11 cellular contexts compared by ENCODE assay signal in the genomic region with DNA sequence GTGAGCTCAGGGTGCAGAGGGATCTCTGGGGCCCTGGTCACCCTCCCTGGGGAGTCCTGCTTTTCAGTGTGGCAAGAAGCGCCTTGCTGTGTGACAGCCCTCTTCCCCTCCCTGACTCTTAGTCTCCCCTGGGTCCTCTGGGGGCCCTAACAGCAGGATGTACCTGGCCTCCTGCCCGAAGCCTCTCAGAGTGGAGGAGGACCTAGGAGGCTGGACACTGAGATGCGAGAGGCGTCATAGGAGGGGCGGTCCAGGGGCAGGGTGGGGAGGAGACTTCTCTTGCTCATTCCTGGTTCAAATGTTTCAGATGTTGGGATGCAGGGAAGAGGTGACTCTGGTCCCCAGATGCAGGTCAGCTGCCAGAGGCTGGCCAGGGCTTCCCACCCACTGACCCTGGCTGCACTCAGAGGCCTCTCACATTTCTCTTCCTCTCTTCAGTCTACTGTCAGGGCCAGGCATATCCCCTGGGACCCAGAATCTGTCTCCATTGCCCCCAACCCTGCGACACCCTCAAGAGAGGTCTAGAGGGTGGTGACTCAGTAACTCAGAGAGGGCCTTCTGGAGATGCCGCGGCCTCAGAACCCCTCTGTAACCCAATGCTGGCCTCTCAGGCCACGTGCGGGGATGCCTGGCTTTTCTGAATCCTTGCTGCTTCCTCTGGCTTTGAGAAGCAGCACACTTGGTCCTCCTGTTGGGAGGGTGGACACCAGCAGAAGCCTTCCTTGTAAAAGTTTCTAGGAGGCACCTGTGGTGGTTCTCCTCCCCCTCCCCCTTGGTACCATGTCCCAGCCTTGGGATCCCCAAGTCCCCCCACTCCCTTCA. TPM values are rescaled to one million over a fixed set of nuclear protein-coding genes. Genes with fewer than 3 reads are reported as not detected.
DNase-seq lines count a peak whose midpoint lies in the region; ATAC-seq, FAIRE-seq and TF ChIP-seq lines count a peak whose summit lies in the region.
"Had no signal": no experiment of that assay in that cellular context is flagged by ENCODE, and none has a peak within 500 bp of the region (broad histone marks: within the 10 kb centered on the region; RNA-seq: fewer than 3 reads in every experiment).

No MANE protein-coding gene starts in this region.

- H3K27me3 Mint-ChIP-seq in activated CD8-positive, alpha-beta T cell treated with anti-CD3 and anti-CD28 coated beads for 36 hours, result no peaks in the 10 kb centered on the region

- CTCF ChIA-PET in activated CD8-positive, alpha-beta T cell treated with anti-CD3 and anti-CD28 coated beads for 36 hours (lab: Charles Lee), result no interaction called here

- H3K9me3 ChIP-seq in pancreas, result no peaks in the 10 kb centered on the region

- intact Hi-C loops in pancreas (cut with DNase I), result no loop called here
- intact Hi-C loops in activated CD8-positive, alpha-beta T cell treated with anti-CD3 and anti-CD28 coated beads for 36 hours (cut with micrococcal nuclease), result no loop called here

- no peak overlapping the region for H3K4me3 ChIP-seq in AG10803 (ENCODE audit: low read length)
- no peak overlapping the region for H3K4me3 ChIP-seq in foreskin fibroblast (ENCODE audit: low read depth in 1 of 2, low read length in 2 of 2)
- no peak overlapping the region for H3K4me3 ChIP-seq in pancreas

- no peaks in the 10 kb centered on the region for H3K4me1 Mint-ChIP-seq in activated CD8-positive, alpha-beta T cell treated with anti-CD3 and anti-CD28 coated beads for 36 hours (ENCODE audit: low read depth)

- POLR2A ChIA-PET in activated CD8-positive, alpha-beta T cell treated with anti-CD3 and anti-CD28 coated beads for 36 hours (lab: Charles Lee), result no interaction called here

- DNase-seq in AG10803 (ENCODE audit: low read depth), result peak; percentile 81
- DNase-seq in SK-N-DZ (ENCODE audit: low spot score), result peak; percentile 50
- DNase-seq in foreskin fibroblast, result peak; percentile 86 to 92
- peak in 1 of 6 donors; percentile 72 for DNase-seq in pancreas
- no peak for DNase-seq in activated CD8-positive, alpha-beta T cell treated with anti-CD3 and anti-CD28 coated beads for 36 hours
- DNase-seq in HuH-7 (ENCODE audit: low spot score), result no peak
- DNase-seq: GOT3, T-helper 9 cell had no signal

- H3K36me3 Mint-ChIP-seq in activated CD8-positive, alpha-beta T cell treated with anti-CD3 and anti-CD28 coated beads for 36 hours (ENCODE audit: low read depth), result no peaks in the 10 kb centered on the region

- peaks cover 8 to 14% (median 9%) of the 10 kb centered on the region in 3 donors for H3K4me1 ChIP-seq in pancreas

- 90% methylated on average over 10 of the region's 10 CpGs for WGBS in pancreas, 2 donors

- TF ChIP-seq CTCF in AG10803 (conservative IDR thresholded peaks at IDR 0.05; ENCODE audit: low read length) (no peak), foreskin fibroblast (IDR thresholded peaks at IDR 0.05; ENCODE audit: low read depth, low read length) (no peak), pancreas (IDR thresholded peaks at IDR 0.05) (no peak)
- TF ChIP-seq CTCF in activated CD8-positive, alpha-beta T cell treated with anti-CD3 and anti-CD28 coated beads for 36 hours (IDR thresholded peaks at IDR 0.05), result no peak

- H3K27me3 ChIP-seq in pancreas, result no peaks in the 10 kb centered on the region

- peak in 3 of 4 donors; percentile 8 to 29 (median 11) for ATAC-seq in pancreas
- no peak for ATAC-seq in GM19467 (IDR thresholded peaks at IDR 0.05; ENCODE audit: unreplicated experiment)
- ATAC-seq in activated CD8-positive, alpha-beta T cell treated with anti-CD3 and anti-CD28 coated beads for 36 hours, result no peak
- ATAC-seq in HG03196 (IDR thresholded peaks at IDR 0.05; ENCODE audit: unreplicated experiment), result no peak

- no peak overlapping the region for H3K4me3 Mint-ChIP-seq in activated CD8-positive, alpha-beta T cell treated with anti-CD3 and anti-CD28 coated beads for 36 hours

- no peak for FAIRE-seq in pancreas (lab: Jason Lieb, UNC)
- FAIRE-seq: D721Med had no signal

- no peaks in the 10 kb centered on the region for H3K9me3 Mint-ChIP-seq in activated CD8-positive, alpha-beta T cell treated with anti-CD3 and anti-CD28 coated beads for 36 hours

- no peak overlapping the region for H3K27ac Mint-ChIP-seq in activated CD8-positive, alpha-beta T cell treated with anti-CD3 and anti-CD28 coated beads for 36 hours

- H3K36me3 ChIP-seq in pancreas, result no peaks in the 10 kb centered on the region

- H3K27ac ChIP-seq in pancreas, result peak overlapping the region in 1 of 4 donors; percentile 63

RNA-seq across cellular contexts. Expression of gene SNX33, which starts 25.9 kb away (rescaled TPM):
- 3.5 and 4.2 TPM in 2 replicates for polyA plus RNA-seq in SK-N-DZ (2014; cell fraction: cytosol; rRNA removed)
- 7.1 and 10.5 TPM in 2 replicates for polyA plus RNA-seq in SK-N-DZ (2014; cell fraction: nucleus; rRNA removed)
- total RNA-seq in pancreas, result 10 to 100 TPM; 12.8 to 24.1 (median 14.6) TPM
- 10 to 100 TPM in 1 of 2 donors, 1 to 10 TPM in 1; 9.8 to 13.2 TPM for polyA plus RNA-seq in pancreas
- total RNA-seq in activated CD8-positive, alpha-beta T cell treated with anti-CD3 and anti-CD28 coated beads for 36 hours, result 1 to 10 TPM; 1.7 to 1.8 TPM

RNA-seq across cellular contexts. Expression of gene IMP3, which starts 33.6 kb away (rescaled TPM):
- polyA plus RNA-seq in SK-N-DZ (2014; cell fraction: cytosol; rRNA removed), result 206 and 226 TPM in 2 replicates
- polyA plus RNA-seq in SK-N-DZ (2014; cell fraction: nucleus; rRNA removed), result 135 and 163 TPM in 2 replicates
- 10 to 100 TPM; 18.7 to 34.8 (median 29.2) TPM for total RNA-seq in pancreas
- 10 to 100 TPM; 28.4 to 39.6 TPM for polyA plus RNA-seq in pancreas
- 100 to 1,000 TPM; 101 to 105 TPM for total RNA-seq in activated CD8-positive, alpha-beta T cell treated with anti-CD3 and anti-CD28 coated beads for 36 hours

RNA-seq across cellular contexts. Expression of gene CSPG4, which starts 39.0 kb away (rescaled TPM):
- polyA plus RNA-seq in SK-N-DZ (2014; cell fraction: cytosol; rRNA removed), result 2.3 and 2.6 TPM in 2 replicates
- polyA plus RNA-seq in SK-N-DZ (2014; cell fraction: nucleus; rRNA removed), result 1.7 and 2.3 TPM in 2 replicates
- 1 to 10 TPM in 2 of 6 donors, under 1 TPM in 4; 0.35 to 1.2 (median 0.95) TPM for total RNA-seq in pancreas
- 1 to 10 TPM; 2.9 to 3.1 TPM for polyA plus RNA-seq in pancreas
- total RNA-seq in activated CD8-positive, alpha-beta T cell treated with anti-CD3 and anti-CD28 coated beads for 36 hours, result not detected

RNA-seq across cellular contexts. Expression of gene SNUPN, which starts 48.1 kb away (rescaled TPM):
- 24.8 and 29.2 TPM in 2 replicates for polyA plus RNA-seq in SK-N-DZ (2014; cell fraction: cytosol; rRNA removed)
- polyA plus RNA-seq in SK-N-DZ (2014; cell fraction: nucleus; rRNA removed), result 13.8 and 15.6 TPM in 2 replicates
- 10 to 100 TPM in 1 of 6 donors, 1 to 10 TPM in 5; 5.1 to 11.3 (median 6.4) TPM for total RNA-seq in pancreas
- polyA plus RNA-seq in pancreas, result 10 to 100 TPM in 1 of 2 donors, 1 to 10 TPM in 1; 8.7 to 13.1 TPM
- total RNA-seq in activated CD8-positive, alpha-beta T cell treated with anti-CD3 and anti-CD28 coated beads for 36 hours, result 10 to 100 TPM; 28.2 to 28.5 TPM

Comparison
In these comparisons a context has a peak if more than half of its experiments do, and no peak if none do; other contexts are left out.
1. DNase-seq: peak in AG10803 (single experiment), SK-N-DZ (single experiment) and foreskin fibroblast (2 of 2); none in activated CD8-positive, alpha-beta T cell treated with anti-CD3 and anti-CD28 coated beads for 36 hours (single experiment) and HuH-7 (single experiment).
2. ATAC-seq: peak in pancreas (3 of 4); none in GM19467 (single experiment), activated CD8-positive, alpha-beta T cell treated with anti-CD3 and anti-CD28 coated beads for 36 hours (single experiment) and HG03196 (single experiment).
3. RNA of gene SNX33, which starts 25.9 kb away (total RNA-seq): 12.8 to 24.1 TPM in pancreas; 1.7 to 1.8 TPM in activated CD8-positive, alpha-beta T cell treated with anti-CD3 and anti-CD28 coated beads for 36 hours; every median in the first group is over 4 times any median in the second.